In the genomic region with DNA sequence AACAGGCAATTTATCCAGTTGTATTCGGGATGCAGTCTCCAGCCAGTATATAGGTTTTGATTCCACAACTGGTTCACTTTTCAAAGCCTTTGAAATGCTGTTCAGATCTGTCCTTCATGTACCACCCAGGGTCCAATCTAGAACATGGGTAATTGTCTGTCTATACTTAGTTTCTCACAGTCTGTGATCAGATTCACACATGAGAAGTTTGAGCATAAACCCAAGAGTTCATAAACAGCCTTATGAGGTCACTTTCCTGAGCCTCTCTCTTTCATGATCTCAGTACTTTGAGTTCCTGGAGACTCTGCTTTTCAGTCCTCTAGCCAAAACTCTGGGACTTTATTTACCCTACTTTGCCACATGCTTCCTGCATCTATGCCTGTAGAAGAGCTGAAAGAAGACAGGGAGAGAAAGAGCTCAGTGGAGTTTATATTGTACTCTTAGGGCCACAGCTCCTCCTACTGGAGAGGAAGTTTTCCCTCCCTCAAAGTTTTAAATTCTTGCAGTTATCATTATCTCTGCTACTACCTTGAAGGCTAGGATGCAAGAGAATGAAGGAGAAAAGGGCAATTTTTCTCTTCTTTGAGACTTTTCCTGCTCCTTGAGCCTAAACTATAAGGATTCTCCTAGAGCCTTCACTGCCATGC, we compare ENCODE assay signal across 2 cellular contexts.
TF ChIP-seq lines count a peak whose summit lies in the region.

No MANE protein-coding gene starts in this region.

TF ChIP-seq in Ishikawa, 13 proteins besides CTCF, POLR2A, EP300 and RAD21 (continued from another document):
- TF ChIP-seq NFIC (IDR thresholded peaks at IDR 0.05) (no peak), CEBPB (IDR thresholded peaks at IDR 0.05) (no peak), TEAD4 (IDR thresholded peaks at IDR 0.05) (no peak), CREB1 (IDR thresholded peaks at IDR 0.05; ENCODE audit: low read depth) (no peak), YY1 (IDR thresholded peaks at IDR 0.05; ENCODE audit: low read depth) (no peak), EGR1 (IDR thresholded peaks at IDR 0.05) (no peak)
- TF ChIP-seq, protein P1, sequence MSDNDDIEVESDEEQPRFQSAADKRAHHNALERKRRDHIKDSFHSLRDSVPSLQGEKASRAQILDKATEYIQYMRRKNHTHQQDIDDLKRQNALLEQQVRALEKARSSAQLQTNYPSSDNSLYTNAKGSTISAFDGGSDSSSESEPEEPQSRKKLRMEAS (IDR thresholded peaks at IDR 0.05) = no peak

TF ChIP-seq in WTC11, 78 proteins besides CTCF, POLR2A, EP300 and RAD21 (continued from another document):
- TF ChIP-seq, protein P2, sequence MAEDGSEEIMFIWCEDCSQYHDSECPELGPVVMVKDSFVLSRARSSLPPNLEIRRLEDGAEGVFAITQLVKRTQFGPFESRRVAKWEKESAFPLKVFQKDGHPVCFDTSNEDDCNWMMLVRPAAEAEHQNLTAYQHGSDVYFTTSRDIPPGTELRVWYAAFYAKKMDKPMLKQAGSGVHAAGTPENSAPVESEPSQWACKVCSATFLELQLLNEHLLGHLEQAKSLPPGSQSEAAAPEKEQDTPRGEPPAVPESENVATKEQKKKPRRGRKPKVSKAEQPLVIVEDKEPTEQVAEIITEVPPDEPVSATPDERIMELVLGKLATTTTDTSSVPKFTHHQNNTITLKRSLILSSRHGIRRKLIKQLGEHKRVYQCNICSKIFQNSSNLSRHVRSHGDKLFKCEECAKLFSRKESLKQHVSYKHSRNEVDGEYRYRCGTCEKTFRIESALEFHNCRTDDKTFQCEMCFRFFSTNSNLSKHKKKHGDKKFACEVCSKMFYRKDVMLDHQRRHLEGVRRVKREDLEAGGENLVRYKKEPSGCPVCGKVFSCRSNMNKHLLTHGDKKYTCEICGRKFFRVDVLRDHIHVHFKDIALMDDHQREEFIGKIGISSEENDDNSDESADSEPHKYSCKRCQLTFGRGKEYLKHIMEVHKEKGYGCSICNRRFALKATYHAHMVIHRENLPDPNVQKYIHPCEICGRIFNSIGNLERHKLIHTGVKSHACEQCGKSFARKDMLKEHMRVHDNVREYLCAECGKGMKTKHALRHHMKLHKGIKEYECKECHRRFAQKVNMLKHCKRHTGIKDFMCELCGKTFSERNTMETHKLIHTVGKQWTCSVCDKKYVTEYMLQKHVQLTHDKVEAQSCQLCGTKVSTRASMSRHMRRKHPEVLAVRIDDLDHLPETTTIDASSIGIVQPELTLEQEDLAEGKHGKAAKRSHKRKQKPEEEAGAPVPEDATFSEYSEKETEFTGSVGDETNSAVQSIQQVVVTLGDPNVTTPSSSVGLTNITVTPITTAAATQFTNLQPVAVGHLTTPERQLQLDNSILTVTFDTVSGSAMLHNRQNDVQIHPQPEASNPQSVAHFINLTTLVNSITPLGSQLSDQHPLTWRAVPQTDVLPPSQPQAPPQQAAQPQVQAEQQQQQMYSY (CRISPR knock-in tag; IDR thresholded peaks at IDR 0.05) = no peak
- no peak for TF ChIP-seq CREM (CRISPR knock-in tag; IDR thresholded peaks at IDR 0.05)
- TF ChIP-seq, protein P3, sequence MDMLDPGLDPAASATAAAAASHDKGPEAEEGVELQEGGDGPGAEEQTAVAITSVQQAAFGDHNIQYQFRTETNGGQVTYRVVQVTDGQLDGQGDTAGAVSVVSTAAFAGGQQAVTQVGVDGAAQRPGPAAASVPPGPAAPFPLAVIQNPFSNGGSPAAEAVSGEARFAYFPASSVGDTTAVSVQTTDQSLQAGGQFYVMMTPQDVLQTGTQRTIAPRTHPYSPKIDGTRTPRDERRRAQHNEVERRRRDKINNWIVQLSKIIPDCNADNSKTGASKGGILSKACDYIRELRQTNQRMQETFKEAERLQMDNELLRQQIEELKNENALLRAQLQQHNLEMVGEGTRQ (CRISPR knock-in tag; IDR thresholded peaks at IDR 0.05) = no peak
- TF ChIP-seq, protein P4, sequence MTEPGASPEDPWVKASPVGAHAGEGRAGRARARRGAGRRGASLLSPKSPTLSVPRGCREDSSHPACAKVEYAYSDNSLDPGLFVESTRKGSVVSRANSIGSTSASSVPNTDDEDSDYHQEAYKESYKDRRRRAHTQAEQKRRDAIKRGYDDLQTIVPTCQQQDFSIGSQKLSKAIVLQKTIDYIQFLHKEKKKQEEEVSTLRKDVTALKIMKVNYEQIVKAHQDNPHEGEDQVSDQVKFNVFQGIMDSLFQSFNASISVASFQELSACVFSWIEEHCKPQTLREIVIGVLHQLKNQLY (CRISPR knock-in tag; IDR thresholded peaks at IDR 0.05) = no peak
- TF ChIP-seq, protein P5, sequence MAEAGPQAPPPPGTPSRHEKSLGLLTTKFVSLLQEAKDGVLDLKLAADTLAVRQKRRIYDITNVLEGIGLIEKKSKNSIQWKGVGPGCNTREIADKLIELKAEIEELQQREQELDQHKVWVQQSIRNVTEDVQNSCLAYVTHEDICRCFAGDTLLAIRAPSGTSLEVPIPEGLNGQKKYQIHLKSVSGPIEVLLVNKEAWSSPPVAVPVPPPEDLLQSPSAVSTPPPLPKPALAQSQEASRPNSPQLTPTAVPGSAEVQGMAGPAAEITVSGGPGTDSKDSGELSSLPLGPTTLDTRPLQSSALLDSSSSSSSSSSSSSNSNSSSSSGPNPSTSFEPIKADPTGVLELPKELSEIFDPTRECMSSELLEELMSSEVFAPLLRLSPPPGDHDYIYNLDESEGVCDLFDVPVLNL (CRISPR knock-in tag; IDR thresholded peaks at IDR 0.05; ENCODE audit: borderline replicate concordance, low read depth) = no peak
- no peak for TF ChIP-seq ATF1 (CRISPR knock-in tag; IDR thresholded peaks at IDR 0.05)
- TF ChIP-seq, protein P6, sequence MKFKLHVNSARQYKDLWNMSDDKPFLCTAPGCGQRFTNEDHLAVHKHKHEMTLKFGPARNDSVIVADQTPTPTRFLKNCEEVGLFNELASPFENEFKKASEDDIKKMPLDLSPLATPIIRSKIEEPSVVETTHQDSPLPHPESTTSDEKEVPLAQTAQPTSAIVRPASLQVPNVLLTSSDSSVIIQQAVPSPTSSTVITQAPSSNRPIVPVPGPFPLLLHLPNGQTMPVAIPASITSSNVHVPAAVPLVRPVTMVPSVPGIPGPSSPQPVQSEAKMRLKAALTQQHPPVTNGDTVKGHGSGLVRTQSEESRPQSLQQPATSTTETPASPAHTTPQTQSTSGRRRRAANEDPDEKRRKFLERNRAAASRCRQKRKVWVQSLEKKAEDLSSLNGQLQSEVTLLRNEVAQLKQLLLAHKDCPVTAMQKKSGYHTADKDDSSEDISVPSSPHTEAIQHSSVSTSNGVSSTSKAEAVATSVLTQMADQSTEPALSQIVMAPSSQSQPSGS (CRISPR knock-in tag; IDR thresholded peaks at IDR 0.05; ENCODE audit: borderline replicate concordance, low read depth) = no peak
- TF ChIP-seq SP1 (CRISPR knock-in tag; conservative IDR thresholded peaks at IDR 0.05) = no peak
- TF ChIP-seq, protein P7, sequence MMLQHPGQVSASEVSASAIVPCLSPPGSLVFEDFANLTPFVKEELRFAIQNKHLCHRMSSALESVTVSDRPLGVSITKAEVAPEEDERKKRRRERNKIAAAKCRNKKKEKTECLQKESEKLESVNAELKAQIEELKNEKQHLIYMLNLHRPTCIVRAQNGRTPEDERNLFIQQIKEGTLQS (CRISPR knock-in tag; conservative IDR thresholded peaks at IDR 0.05) = no peak
- no peak for TF ChIP-seq TCF7 (CRISPR knock-in tag; IDR thresholded peaks at IDR 0.05; ENCODE audit: low read depth)
- TF ChIP-seq, protein P8, sequence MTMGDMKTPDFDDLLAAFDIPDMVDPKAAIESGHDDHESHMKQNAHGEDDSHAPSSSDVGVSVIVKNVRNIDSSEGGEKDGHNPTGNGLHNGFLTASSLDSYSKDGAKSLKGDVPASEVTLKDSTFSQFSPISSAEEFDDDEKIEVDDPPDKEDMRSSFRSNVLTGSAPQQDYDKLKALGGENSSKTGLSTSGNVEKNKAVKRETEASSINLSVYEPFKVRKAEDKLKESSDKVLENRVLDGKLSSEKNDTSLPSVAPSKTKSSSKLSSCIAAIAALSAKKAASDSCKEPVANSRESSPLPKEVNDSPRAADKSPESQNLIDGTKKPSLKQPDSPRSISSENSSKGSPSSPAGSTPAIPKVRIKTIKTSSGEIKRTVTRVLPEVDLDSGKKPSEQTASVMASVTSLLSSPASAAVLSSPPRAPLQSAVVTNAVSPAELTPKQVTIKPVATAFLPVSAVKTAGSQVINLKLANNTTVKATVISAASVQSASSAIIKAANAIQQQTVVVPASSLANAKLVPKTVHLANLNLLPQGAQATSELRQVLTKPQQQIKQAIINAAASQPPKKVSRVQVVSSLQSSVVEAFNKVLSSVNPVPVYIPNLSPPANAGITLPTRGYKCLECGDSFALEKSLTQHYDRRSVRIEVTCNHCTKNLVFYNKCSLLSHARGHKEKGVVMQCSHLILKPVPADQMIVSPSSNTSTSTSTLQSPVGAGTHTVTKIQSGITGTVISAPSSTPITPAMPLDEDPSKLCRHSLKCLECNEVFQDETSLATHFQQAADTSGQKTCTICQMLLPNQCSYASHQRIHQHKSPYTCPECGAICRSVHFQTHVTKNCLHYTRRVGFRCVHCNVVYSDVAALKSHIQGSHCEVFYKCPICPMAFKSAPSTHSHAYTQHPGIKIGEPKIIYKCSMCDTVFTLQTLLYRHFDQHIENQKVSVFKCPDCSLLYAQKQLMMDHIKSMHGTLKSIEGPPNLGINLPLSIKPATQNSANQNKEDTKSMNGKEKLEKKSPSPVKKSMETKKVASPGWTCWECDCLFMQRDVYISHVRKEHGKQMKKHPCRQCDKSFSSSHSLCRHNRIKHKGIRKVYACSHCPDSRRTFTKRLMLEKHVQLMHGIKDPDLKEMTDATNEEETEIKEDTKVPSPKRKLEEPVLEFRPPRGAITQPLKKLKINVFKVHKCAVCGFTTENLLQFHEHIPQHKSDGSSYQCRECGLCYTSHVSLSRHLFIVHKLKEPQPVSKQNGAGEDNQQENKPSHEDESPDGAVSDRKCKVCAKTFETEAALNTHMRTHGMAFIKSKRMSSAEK (CRISPR knock-in tag; IDR thresholded peaks at IDR 0.05; ENCODE audit: borderline replicate concordance) = no peak
- no peak for TF ChIP-seq ELF4 (CRISPR knock-in tag; IDR thresholded peaks at IDR 0.05; ENCODE audit: low read depth)
- TF ChIP-seq, protein P9, sequence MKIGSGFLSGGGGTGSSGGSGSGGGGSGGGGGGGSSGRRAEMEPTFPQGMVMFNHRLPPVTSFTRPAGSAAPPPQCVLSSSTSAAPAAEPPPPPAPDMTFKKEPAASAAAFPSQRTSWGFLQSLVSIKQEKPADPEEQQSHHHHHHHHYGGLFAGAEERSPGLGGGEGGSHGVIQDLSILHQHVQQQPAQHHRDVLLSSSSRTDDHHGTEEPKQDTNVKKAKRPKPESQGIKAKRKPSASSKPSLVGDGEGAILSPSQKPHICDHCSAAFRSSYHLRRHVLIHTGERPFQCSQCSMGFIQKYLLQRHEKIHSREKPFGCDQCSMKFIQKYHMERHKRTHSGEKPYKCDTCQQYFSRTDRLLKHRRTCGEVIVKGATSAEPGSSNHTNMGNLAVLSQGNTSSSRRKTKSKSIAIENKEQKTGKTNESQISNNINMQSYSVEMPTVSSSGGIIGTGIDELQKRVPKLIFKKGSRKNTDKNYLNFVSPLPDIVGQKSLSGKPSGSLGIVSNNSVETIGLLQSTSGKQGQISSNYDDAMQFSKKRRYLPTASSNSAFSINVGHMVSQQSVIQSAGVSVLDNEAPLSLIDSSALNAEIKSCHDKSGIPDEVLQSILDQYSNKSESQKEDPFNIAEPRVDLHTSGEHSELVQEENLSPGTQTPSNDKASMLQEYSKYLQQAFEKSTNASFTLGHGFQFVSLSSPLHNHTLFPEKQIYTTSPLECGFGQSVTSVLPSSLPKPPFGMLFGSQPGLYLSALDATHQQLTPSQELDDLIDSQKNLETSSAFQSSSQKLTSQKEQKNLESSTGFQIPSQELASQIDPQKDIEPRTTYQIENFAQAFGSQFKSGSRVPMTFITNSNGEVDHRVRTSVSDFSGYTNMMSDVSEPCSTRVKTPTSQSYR (CRISPR knock-in tag; IDR thresholded peaks at IDR 0.05) = no peak
- no peak for TF ChIP-seq CBFB (CRISPR knock-in tag; IDR thresholded peaks at IDR 0.05; ENCODE audit: low read depth)
